ENCODE assay signal across 12 cellular contexts in genomic region chr3:11592460-11593298, GRCh38. TPM values are rescaled to one million over a fixed set of nuclear protein-coding genes. Genes with fewer than 3 reads are reported as not detected.
DNase-seq lines count a peak whose midpoint lies in the region; ATAC-seq and TF ChIP-seq lines count a peak whose summit lies in the region.
"Had no signal": no experiment of that assay in that cellular context is flagged by ENCODE, and none has a peak within 500 bp of the region (broad histone marks: within the 10 kb centered on the region; RNA-seq: fewer than 3 reads in every experiment).

No MANE protein-coding gene starts in this region.

- H3K4me3 ChIP-seq in choroid plexus epithelial cell (ENCODE audit: low read depth, low read length) (no peak overlapping the region), lower lobe of right lung (no peak overlapping the region), spleen (no peak overlapping the region)

- H3K4me1 Mint-ChIP-seq in HFFc6 (ENCODE audit: low read depth): peaks cover 80% of the 10 kb centered on the region

- H3K9me3 ChIP-seq in lower lobe of right lung: no peaks in the 10 kb centered on the region
- H3K9me3 ChIP-seq in spleen: no peaks in the 10 kb centered on the region

- TF ChIP-seq CTCF in HFFc6 (IDR thresholded peaks at IDR 0.05) (no peak), choroid plexus epithelial cell (conservative IDR thresholded peaks at IDR 0.05; ENCODE audit: low read depth, low read length) (no peak), lower lobe of right lung (IDR thresholded peaks at IDR 0.05) (no peak), spleen (IDR thresholded peaks at IDR 0.05 in 8 of 11, conservative IDR thresholded peaks at IDR 0.05 in 3 of 11) (no peak)

- H3K27me3 Mint-ChIP-seq in HFFc6 (ENCODE audit: insufficient read depth): no peaks in the 10 kb centered on the region; the same call in 1 of the 2 replicates
- H3K27me3 Mint-ChIP-seq: effector memory CD8-positive, alpha-beta T cell; stimulated activated naive CD8-positive, alpha-beta T cell treated with anti-CD3 and anti-CD28 coated beads, Interleukin-15, amount 100 ng/mL, for 72 hours had no signal

- no peaks in the 10 kb centered on the region for H3K9me3 Mint-ChIP-seq in HFFc6
- H3K9me3 Mint-ChIP-seq: effector memory CD8-positive, alpha-beta T cell had no signal

- WGBS in spleen, 5 donors: 72 to 80% (median 76%) methylated on average over 14 of the region's 14 CpGs

- DNase-seq in HFFc6: no peak
- peak; percentile 33 for DNase-seq in choroid plexus epithelial cell (ENCODE audit: low read depth)
- no peak for DNase-seq in lower lobe of right lung
- no peak for DNase-seq in spleen
- DNase-seq: activated CD4-positive, alpha-beta T cell treated with anti-CD3 and anti-CD28 coated beads, Interleukin-2, amount 50 U/mL, for 1 hour; effector memory CD8-positive, alpha-beta T cell; stimulated activated naive CD8-positive, alpha-beta T cell treated with anti-CD3 and anti-CD28 coated beads, Interleukin-15, amount 100 ng/mL, for 72 hours had no signal

- intact Hi-C loops in lower lobe of right lung (cut with DNase I): no loop called here
- intact Hi-C loops in spleen (cut with DNase I; ENCODE audit: low total_unique reads): no loop called here

- H3K36me3 Mint-ChIP-seq in HFFc6 (ENCODE audit: low read depth): peaks cover 48% of the 10 kb centered on the region

- peak overlapping the region; percentile 91 for H3K27ac Mint-ChIP-seq in HFFc6

- H3K36me3 ChIP-seq in lower lobe of right lung (no peaks in the 10 kb centered on the region), spleen (peaks cover 0 to 41% (median 0%) of the 10 kb centered on the region in 6 donors)

- ATAC-seq in lower lobe of right lung: no peak
- ATAC-seq in HG02852 (IDR thresholded peaks at IDR 0.05; ENCODE audit: unreplicated experiment): no peak
- ATAC-seq in HG02610 (IDR thresholded peaks at IDR 0.05; ENCODE audit: unreplicated experiment): no peak
- no peak for ATAC-seq in GM19455 (IDR thresholded peaks at IDR 0.05; ENCODE audit: unreplicated experiment)
- ATAC-seq in GM21447 (IDR thresholded peaks at IDR 0.05; ENCODE audit: unreplicated experiment): no peak
- ATAC-seq: effector memory CD8-positive, alpha-beta T cell; stimulated activated naive CD8-positive, alpha-beta T cell treated with anti-CD3 and anti-CD28 coated beads, Interleukin-15, amount 100 ng/mL, for 72 hours had no signal

- TF ChIP-seq POLR2A in spleen (IDR thresholded peaks at IDR 0.05): no peak

- H3K27me3 ChIP-seq in lower lobe of right lung (ENCODE audit: low read depth): no peaks in the 10 kb centered on the region
- H3K27me3 ChIP-seq in spleen (replicated peaks in 1 of 7): no peaks in the 10 kb centered on the region

- H3K27ac ChIP-seq in lower lobe of right lung (peak overlapping the region; percentile 25), spleen (peak overlapping the region in 6 of 8 donors; percentile 7 to 66 (median 32))
- H3K27ac ChIP-seq: HL-60 had no signal

- H3K4me1 ChIP-seq in lower lobe of right lung (peaks cover 52% of the 10 kb centered on the region), spleen (peaks cover 14 to 62% (median 40%) of the 10 kb centered on the region in 6 donors)

- peak overlapping the region; percentile 71 for H3K4me3 Mint-ChIP-seq in HFFc6
- H3K4me3 Mint-ChIP-seq: effector memory CD8-positive, alpha-beta T cell; stimulated activated naive CD8-positive, alpha-beta T cell treated with anti-CD3 and anti-CD28 coated beads, Interleukin-15, amount 100 ng/mL, for 72 hours had no signal

RNA-seq across cellular contexts. Expression of gene VGLL4, which starts 51.0 kb away (rescaled TPM):
- 10 to 100 TPM; 31.6 to 42.2 (median 33.8) TPM for total RNA-seq in HFFc6 (2021; fragmentation: NEBNext Ultra II Directional; extraction: Animal tissue kit (Norgen Biotek cat#: 25700))
- 45.5 TPM for total RNA-seq in lower lobe of right lung
- 10 to 100 TPM; 45.9 to 80.2 (median 55.2) TPM for total RNA-seq in spleen
- 10 to 100 TPM; 13.5 to 37.5 (median 17.0) TPM for polyA plus RNA-seq in spleen
